Comparison of ENCODE assay signal across 8 cellular contexts in the genomic region with DNA sequence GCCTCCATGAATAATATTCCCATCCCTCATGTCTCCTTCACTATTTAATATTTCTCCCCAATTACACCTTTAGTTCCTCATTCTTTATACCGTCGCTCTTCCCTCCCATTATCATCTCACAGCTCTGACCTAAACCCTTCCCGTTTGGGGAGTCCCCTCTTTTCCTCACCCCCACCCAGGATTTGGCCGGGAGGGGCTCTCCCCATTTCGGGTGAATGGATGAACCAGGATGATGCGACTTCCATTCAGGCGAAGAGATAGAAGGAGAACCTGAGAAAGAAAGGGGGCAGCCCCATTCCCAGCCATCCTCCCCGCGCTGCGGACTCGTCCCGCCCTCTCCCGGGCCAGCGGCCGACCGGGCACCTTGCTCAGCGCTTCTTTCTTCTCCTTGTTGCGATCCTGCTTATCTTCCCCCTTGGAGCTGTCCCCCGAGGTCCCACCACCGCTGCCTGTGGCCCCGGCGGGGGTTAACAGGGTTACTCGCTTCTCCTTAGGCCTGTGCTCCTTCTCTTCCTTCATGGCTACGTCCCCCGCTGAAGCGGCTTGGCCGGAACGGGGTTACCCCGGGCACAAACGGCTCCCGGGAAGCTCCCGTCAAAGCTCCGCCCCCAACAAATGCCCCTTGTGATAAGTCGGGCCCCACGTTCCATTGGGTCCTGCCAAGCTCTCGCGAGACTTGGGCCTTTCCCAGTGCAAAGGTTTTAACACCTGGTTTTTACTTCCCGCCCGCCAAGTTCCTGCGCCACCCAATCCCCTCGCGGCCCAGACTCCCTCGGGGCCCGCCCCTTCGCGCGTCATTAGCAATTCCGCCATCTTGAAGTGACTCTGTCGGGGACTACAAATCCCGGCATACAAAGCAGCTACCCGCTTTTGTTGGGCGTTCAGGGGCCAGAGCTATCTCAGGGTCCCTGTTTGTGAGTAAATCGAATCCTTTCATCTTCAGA. TPM values are rescaled to one million over a fixed set of nuclear protein-coding genes. Genes with fewer than 3 reads are reported as not detected.
DNase-seq lines count a peak whose midpoint lies in the region; TF ChIP-seq lines count a peak whose summit lies in the region.

A gene with protein sequence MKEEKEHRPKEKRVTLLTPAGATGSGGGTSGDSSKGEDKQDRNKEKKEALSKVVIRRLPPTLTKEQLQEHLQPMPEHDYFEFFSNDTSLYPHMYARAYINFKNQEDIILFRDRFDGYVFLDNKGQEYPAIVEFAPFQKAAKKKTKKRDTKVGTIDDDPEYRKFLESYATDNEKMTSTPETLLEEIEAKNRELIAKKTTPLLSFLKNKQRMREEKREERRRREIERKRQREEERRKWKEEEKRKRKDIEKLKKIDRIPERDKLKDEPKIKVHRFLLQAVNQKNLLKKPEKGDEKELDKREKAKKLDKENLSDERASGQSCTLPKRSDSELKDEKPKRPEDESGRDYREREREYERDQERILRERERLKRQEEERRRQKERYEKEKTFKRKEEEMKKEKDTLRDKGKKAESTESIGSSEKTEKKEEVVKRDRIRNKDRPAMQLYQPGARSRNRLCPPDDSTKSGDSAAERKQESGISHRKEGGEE (minus strand): TSS at position 554 of the 944 bp plus-strand sequence. CDS start 35 bp downstream, at position 519.

- H4K20me1 ChIP-seq in MM.1S (ENCODE audit: insufficient read depth, low read length): no peaks in the 10 kb centered on the region
- H4K20me1 ChIP-seq in neural cell (ENCODE audit: insufficient read depth): no peaks in the 10 kb centered on the region

- H3F3A ChIP-seq in MM.1S (ENCODE audit: insufficient read depth, low read length) (no peaks in the 10 kb centered on the region), neural cell (ENCODE audit: insufficient read depth, low read length, poor library complexity, severe bottlenecking) (no peaks in the 10 kb centered on the region)

- TF ChIP-seq POLR2A in stomach (IDR thresholded peaks at IDR 0.05): no peak

- no peaks in the 10 kb centered on the region for H3K9me2 ChIP-seq in MM.1S (replicated peaks; ENCODE audit: insufficient read depth, low read length)
- H3K9me2 ChIP-seq in neural cell (ENCODE audit: insufficient read depth, low read length): no peaks in the 10 kb centered on the region

- H2AFZ ChIP-seq in MM.1S (ENCODE audit: low read length): peak within 1 kb of the TSS; percentile 75
- H2AFZ ChIP-seq in neural cell (ENCODE audit: low read depth, low read length): peak within 1 kb of the TSS; percentile 51

- intact Hi-C loops in stomach (cut with DNase I; ENCODE audit: low total_unique reads): no loop called here

- no peaks in the 10 kb centered on the region for H3K27me3 ChIP-seq in HAP-1 (ENCODE audit: low read depth)
- H3K27me3 ChIP-seq in MM.1S (replicated peaks; ENCODE audit: insufficient read depth, low read length): no peaks in the 10 kb centered on the region
- no peaks in the 10 kb centered on the region for H3K27me3 ChIP-seq in neural cell (ENCODE audit: insufficient read depth, low read depth, low read length)
- H3K27me3 ChIP-seq in stomach: no peaks in the 10 kb centered on the region

- TF ChIP-seq EP300 in neural cell (conservative IDR thresholded peaks at IDR 0.05; ENCODE audit: poor library complexity, severe bottlenecking) (no peak), stomach (IDR thresholded peaks at IDR 0.05) (no peak)

- TF ChIP-seq RAD21 in neural cell (conservative IDR thresholded peaks at IDR 0.05): peak; percentile 14

- no peak for TF ChIP-seq CTCF in MM.1S (IDR thresholded peaks at IDR 0.05; ENCODE audit: low read length)
- TF ChIP-seq CTCF in fibroblast of villous mesenchyme (IDR thresholded peaks at IDR 0.05; ENCODE audit: insufficient read depth, low read depth, low read length): no peak
- TF ChIP-seq CTCF in neural cell (IDR thresholded peaks at IDR 0.05; ENCODE audit: poor library complexity, severe bottlenecking): no peak
- no peak for TF ChIP-seq CTCF in stomach (IDR thresholded peaks at IDR 0.05)

- H3K4me1 ChIP-seq in ES-I3 (ENCODE audit: insufficient read depth, low read length): no peaks in the 10 kb centered on the region
- H3K4me1 ChIP-seq in HAP-1: 0 out of 2 replicates have a peak, but pooled peaks cover 3% of the 10 kb centered on the region
- H3K4me1 ChIP-seq in MM.1S (ENCODE audit: low read length): no peaks in the 10 kb centered on the region
- H3K4me1 ChIP-seq in stomach: peaks cover 0 to 19% (median 4%) of the 10 kb centered on the region in 4 donors

- peaks cover 21% of the 10 kb centered on the region for H3K79me2 ChIP-seq in MM.1S (ENCODE audit: low read length)
- H3K79me2 ChIP-seq in neural cell (replicated peaks; ENCODE audit: insufficient read depth, low read length): peaks cover 17% of the 10 kb centered on the region

- H3K4me2 ChIP-seq in MM.1S (ENCODE audit: low read depth, low read length) (peak within 1 kb of the TSS; percentile 66), neural cell (ENCODE audit: low read length) (peak within 1 kb of the TSS; percentile 62)

- WGBS in stomach, 5 donors: 0 to 31% (median 3%) methylated on average over 44 to 53 of the region's 53 CpGs

- H3K9ac ChIP-seq in ES-I3 (ENCODE audit: low read depth, low read length) (peak within 1 kb of the TSS; percentile 97), MM.1S (ENCODE audit: low read length) (peak within 1 kb of the TSS; percentile 89), neural cell (ENCODE audit: low read length) (peak within 1 kb of the TSS; percentile 83)

- in situ Hi-C loops in HAP-1 (cut with MboI; ENCODE audit: low sequenced_read_pairs): no loop called here

- H3K9me3 ChIP-seq in ES-I3 (ENCODE audit: control insufficient read depth, insufficient read depth, low read length) (no peaks in the 10 kb centered on the region), HAP-1 (no peaks in the 10 kb centered on the region), MM.1S (replicated peaks; ENCODE audit: insufficient read depth, low read length) (no peaks in the 10 kb centered on the region), neural cell (ENCODE audit: low read length) (no peaks in the 10 kb centered on the region), stomach (no peaks in the 10 kb centered on the region)

- H3K36me3 ChIP-seq in ES-I3 (ENCODE audit: insufficient read depth, low read length): no peaks in the 10 kb centered on the region; the same call in 1 of the 2 replicates
- peaks cover 28% of the 10 kb centered on the region for H3K36me3 ChIP-seq in HAP-1 (replicated peaks)
- no peaks in the 10 kb centered on the region; the same call in 1 of the 2 replicates for H3K36me3 ChIP-seq in MM.1S (replicated peaks; ENCODE audit: insufficient read depth, low read length)
- H3K36me3 ChIP-seq in neural cell (ENCODE audit: insufficient read depth, low read length): no peaks in the 10 kb centered on the region
- peaks cover 0 to 23% (median 13%) of the 10 kb centered on the region in 4 donors for H3K36me3 ChIP-seq in stomach

- DNase-seq in HAP-1 (ENCODE audit: low spot score in 2 of 2) (peak; percentile 100), MM.1S (peak; percentile 98), SIG-M5 treated with dmso at 0.1 percent for 504 hours (lab: John Stamatoyannopoulos, UW; ENCODE audit: unreplicated experiment) (peak; percentile 95), activated gamma-delta T cell treated with Interleukin-2 at 50 U/mL for 16 hours (peak; percentile 90), fibroblast of villous mesenchyme (ENCODE audit: low read depth) (peak; percentile 99), stomach (peak; percentile 96)

- peak within 1 kb of the TSS; percentile 72; the same call in 1 of the 2 replicates for H3K27ac ChIP-seq in MM.1S (ENCODE audit: low read length)
- peak within 1 kb of the TSS; percentile 84 for H3K27ac ChIP-seq in neural cell (ENCODE audit: low read length)
- H3K27ac ChIP-seq in stomach: peak within 1 kb of the TSS; percentile 87 to 95 (median 90)

- peak within 1 kb of the TSS; percentile 86 for H3K4me3 ChIP-seq in HAP-1
- H3K4me3 ChIP-seq in MM.1S (ENCODE audit: low read length): peak within 1 kb of the TSS; percentile 91
- H3K4me3 ChIP-seq in fibroblast of villous mesenchyme (ENCODE audit: low read depth, low read length): peak within 1 kb of the TSS; percentile 80
- peak within 1 kb of the TSS; percentile 78 for H3K4me3 ChIP-seq in neural cell (ENCODE audit: low read length)
- H3K4me3 ChIP-seq in stomach: peak within 1 kb of the TSS; percentile 57 to 67 (median 60)

TF ChIP-seq in neural cell, 6 proteins besides CTCF, POLR2A, EP300 and RAD21:
- TF ChIP-seq SMC3 (conservative IDR thresholded peaks at IDR 0.05; ENCODE audit: poor library complexity) (peak; percentile 29), MXI1 (conservative IDR thresholded peaks at IDR 0.05; ENCODE audit: poor library complexity, severe bottlenecking) (peak; percentile 43), POLR2AphosphoS5 (IDR thresholded peaks at IDR 0.05) (peak; percentile 68), TAF1 (IDR thresholded peaks at IDR 0.05; ENCODE audit: low read depth) (no peak)
- TF ChIP-seq, protein P1, sequence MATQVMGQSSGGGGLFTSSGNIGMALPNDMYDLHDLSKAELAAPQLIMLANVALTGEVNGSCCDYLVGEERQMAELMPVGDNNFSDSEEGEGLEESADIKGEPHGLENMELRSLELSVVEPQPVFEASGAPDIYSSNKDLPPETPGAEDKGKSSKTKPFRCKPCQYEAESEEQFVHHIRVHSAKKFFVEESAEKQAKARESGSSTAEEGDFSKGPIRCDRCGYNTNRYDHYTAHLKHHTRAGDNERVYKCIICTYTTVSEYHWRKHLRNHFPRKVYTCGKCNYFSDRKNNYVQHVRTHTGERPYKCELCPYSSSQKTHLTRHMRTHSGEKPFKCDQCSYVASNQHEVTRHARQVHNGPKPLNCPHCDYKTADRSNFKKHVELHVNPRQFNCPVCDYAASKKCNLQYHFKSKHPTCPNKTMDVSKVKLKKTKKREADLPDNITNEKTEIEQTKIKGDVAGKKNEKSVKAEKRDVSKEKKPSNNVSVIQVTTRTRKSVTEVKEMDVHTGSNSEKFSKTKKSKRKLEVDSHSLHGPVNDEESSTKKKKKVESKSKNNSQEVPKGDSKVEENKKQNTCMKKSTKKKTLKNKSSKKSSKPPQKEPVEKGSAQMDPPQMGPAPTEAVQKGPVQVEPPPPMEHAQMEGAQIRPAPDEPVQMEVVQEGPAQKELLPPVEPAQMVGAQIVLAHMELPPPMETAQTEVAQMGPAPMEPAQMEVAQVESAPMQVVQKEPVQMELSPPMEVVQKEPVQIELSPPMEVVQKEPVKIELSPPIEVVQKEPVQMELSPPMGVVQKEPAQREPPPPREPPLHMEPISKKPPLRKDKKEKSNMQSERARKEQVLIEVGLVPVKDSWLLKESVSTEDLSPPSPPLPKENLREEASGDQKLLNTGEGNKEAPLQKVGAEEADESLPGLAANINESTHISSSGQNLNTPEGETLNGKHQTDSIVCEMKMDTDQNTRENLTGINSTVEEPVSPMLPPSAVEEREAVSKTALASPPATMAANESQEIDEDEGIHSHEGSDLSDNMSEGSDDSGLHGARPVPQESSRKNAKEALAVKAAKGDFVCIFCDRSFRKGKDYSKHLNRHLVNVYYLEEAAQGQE (IDR thresholded peaks at IDR 0.05; ENCODE audit: borderline replicate concordance): peak; percentile 5

RNA-seq across cellular contexts. Expression of the gene that starts here (rescaled TPM):
- 1.3 and 1.7 TPM in 2 replicates for total RNA-seq in fibroblast of villous mesenchyme
- 20.2 and 24.8 TPM in 2 replicates for polyA plus RNA-seq in neural cell
- 16.6 and 20.1 TPM in 2 replicates for polyA minus RNA-seq in neural cell
- 10 to 100 TPM in 1 of 5 donors, 1 to 10 TPM in 4; 1.2 to 10.7 (median 6.7) TPM for total RNA-seq in stomach
- 10 to 100 TPM in 1 of 3 donors, 1 to 10 TPM in 2; 6.4 to 25.1 (median 9.8) TPM for polyA plus RNA-seq in stomach

Comparison
In these comparisons a context has a peak if more than half of its experiments do, and no peak if none do; other contexts are left out.
1. Peak in every context shown above with its lines: DNase-seq, H3K4me3 ChIP-seq and H3K27ac ChIP-seq.